ENCODE assay signal across 8 cellular contexts in genomic region chr11:57761301-57762234, GRCh38. TPM values are rescaled to one million over a fixed set of nuclear protein-coding genes. Genes with fewer than 3 reads are reported as not detected.
DNase-seq lines count a peak whose midpoint lies in the region; ATAC-seq, FAIRE-seq and TF ChIP-seq lines count a peak whose summit lies in the region.

CTNND1 (plus strand) TSS chr11:57761802; CDS start chr11:57791479, 29,677 bp downstream.

- in situ Hi-C loops in endometrial microvascular endothelial cells (cut with HindIII; ENCODE audit: inconsistent ontology term, low pct_unique_long_range_greater_than_20kb, low sequenced_read_pairs): no loop called here

- DNase-seq in SK-N-SH (peak; percentile 91), lower lobe of right lung (peak; percentile 83), activated gamma-delta T cell (lab: John Stamatoyannopoulos, UW) (no peak)

- H3K4me1 ChIP-seq in HUES64 (ENCODE audit: insufficient read depth, low read length) (peaks cover 15% of the 10 kb centered on the region), SK-N-SH (ENCODE audit: control insufficient read depth in 1 of 2, insufficient read depth in 2 of 2, low read depth in 1 of 2, low read length in 1 of 2) (peaks cover 5 to 17% of the 10 kb centered on the region in 2 experiments; a peak in 3 of 4 replicates), lower lobe of right lung (peaks cover 32% of the 10 kb centered on the region)

- H3K27ac ChIP-seq in HUES64 (ENCODE audit: low read depth, low read length) (peak within 1 kb of the TSS; percentile 95), SK-N-SH (ENCODE audit: low read depth in 2 of 2, low read length in 1 of 2) (peak within 1 kb of the TSS; percentile 96 to 97), lower lobe of right lung (peak within 1 kb of the TSS; percentile 87)

- WGBS in HUES64: 8% methylated on average over 10 of the region's 13 CpGs
- 2% methylated on average over 13 of the region's 13 CpGs for WGBS in SK-N-SH (ENCODE audit: low lambda C conversion rate)

- H3K36me3 ChIP-seq in HUES64 (ENCODE audit: insufficient read depth, low read length): no peaks in the 10 kb centered on the region
- peaks cover 0 to 3% of the 10 kb centered on the region in 2 experiments for H3K36me3 ChIP-seq in SK-N-SH (replicated peaks in 1 of 2; ENCODE audit: control insufficient read depth in 1 of 2, insufficient read depth in 2 of 2, low read length in 1 of 2)
- no peaks in the 10 kb centered on the region for H3K36me3 ChIP-seq in lower lobe of right lung

- H3K9ac ChIP-seq in HUES64 (ENCODE audit: low read depth, low read length) (peak within 1 kb of the TSS; percentile 97), SK-N-SH (peak within 1 kb of the TSS; percentile 95)

- no peak for TF ChIP-seq RAD21 in SK-N-SH (IDR thresholded peaks at IDR 0.05; ENCODE audit: low read length)

- H3K4me3 ChIP-seq in HUES64 (ENCODE audit: low read length) (peak within 1 kb of the TSS; percentile 95), SK-N-SH (ENCODE audit: low read depth in 2 of 2, low read length in 1 of 2) (peak within 1 kb of the TSS; percentile 63 to 73), lower lobe of right lung (peak within 1 kb of the TSS; percentile 63)

- H3K9me2 ChIP-seq in SK-N-SH: no peaks in the 10 kb centered on the region

- TF ChIP-seq EP300 in SK-N-SH (IDR thresholded peaks at IDR 0.05; ENCODE audit: borderline replicate concordance in 1 of 2, low read depth in 1 of 2, low read length in 1 of 2): no peak

- intact Hi-C loops in lower lobe of right lung (cut with DNase I): loop anchor here (5.0 kb wide), 1 partner anchor 41 kb away; no protein-coding TSS in a partner anchor

- peaks cover 49% of the 10 kb centered on the region for H3K79me2 ChIP-seq in SK-N-SH (ENCODE audit: insufficient read depth)

- POLR2A ChIA-PET in SK-N-SH (lab: Yijun Ruan, JAX): interaction anchor here (0.6 to 2.9 kb wide), 6 partner anchors 10 to 39 kb away, joined by 3 to 17 read pairs (median 6); partner anchors contain the start of genes BTBD18 and SELENOH

- no peaks in the 10 kb centered on the region for H3K27me3 ChIP-seq in HUES64 (ENCODE audit: insufficient read depth, low read length)
- H3K27me3 ChIP-seq in SK-N-SH (ENCODE audit: insufficient read depth): no peaks in the 10 kb centered on the region
- no peaks in the 10 kb centered on the region for H3K27me3 ChIP-seq in lower lobe of right lung (ENCODE audit: low read depth)

- peak; percentile 98 for ATAC-seq in GM21529 (IDR thresholded peaks at IDR 0.05; ENCODE audit: unreplicated experiment)
- ATAC-seq in lower lobe of right lung: peak; percentile 99

- TF ChIP-seq CTCF in SK-N-SH (IDR thresholded peaks at IDR 0.05): no peak
- TF ChIP-seq CTCF in lower lobe of right lung (IDR thresholded peaks at IDR 0.05): no peak
- TF ChIP-seq CTCF in subcutaneous adipose tissue (IDR thresholded peaks at IDR 0.05; ENCODE audit: low read depth): no peak

- H3F3A ChIP-seq in SK-N-SH (replicated peaks; ENCODE audit: insufficient read depth): peaks cover 5% of the 10 kb centered on the region

- H3K9me3 ChIP-seq in HUES64 (ENCODE audit: insufficient read depth, low read depth, low read length) (no peaks in the 10 kb centered on the region), SK-N-SH (no peaks in the 10 kb centered on the region), lower lobe of right lung (no peaks in the 10 kb centered on the region)

- CTCF ChIA-PET in SK-N-SH (lab: Yijun Ruan, JAX): interaction anchor here (0.8 to 10.0 kb wide), 9 partner anchors 9 to 303 kb away, joined by 3 to 116 read pairs (median 4); partner anchors contain the start of genes BTBD18 and SELENOH

- peaks cover 32% of the 10 kb centered on the region for H4K20me1 ChIP-seq in SK-N-SH (ENCODE audit: insufficient read depth)

- H3K4me2 ChIP-seq in SK-N-SH: peak within 1 kb of the TSS; percentile 86

- H2AFZ ChIP-seq in SK-N-SH (ENCODE audit: low read depth): peak within 1 kb of the TSS; percentile 99

- peak; percentile 99 for FAIRE-seq in G401.6 (lab: Jason Lieb, UNC)

TF ChIP-seq in SK-N-SH, 30 proteins besides CTCF, POLR2A, EP300 and RAD21 (continues in another document):
- TF ChIP-seq FOSL2 (IDR thresholded peaks at IDR 0.05; ENCODE audit: borderline replicate concordance, low read depth) (no peak), EZH2phosphoT487 (IDR thresholded peaks at IDR 0.05; ENCODE audit: borderline replicate concordance, low read depth) (no peak), YY1 (IDR thresholded peaks at IDR 0.05; ENCODE audit: low read depth) (peak; percentile 84; the same call in 1 of the 2 replicates), MAX (IDR thresholded peaks at IDR 0.05; ENCODE audit: low read depth) (peak; percentile 70; the same call in 1 of the 2 replicates), NFIC (IDR thresholded peaks at IDR 0.05; ENCODE audit: borderline replicate concordance) (peak; percentile 46; the same call in 1 of the 2 replicates), TAF1 (IDR thresholded peaks at IDR 0.05; ENCODE audit: borderline replicate concordance, low read depth, low read length) (peak; percentile 90; the same call in 1 of the 2 replicates), SMC3 (IDR thresholded peaks at IDR 0.05; ENCODE audit: low read depth, low read length) (no peak), JUND (IDR thresholded peaks at IDR 0.05) (0 out of 2 replicates have a peak, but pooled peaks have one; percentile 1), CHD2 (IDR thresholded peaks at IDR 0.05; ENCODE audit: low read length, partially characterized antibody) (peak; percentile 92), RCOR1 (IDR thresholded peaks at IDR 0.05; ENCODE audit: low read length) (no peak), ELF1 (IDR thresholded peaks at IDR 0.05) (peak; percentile 47; the same call in 1 of the 2 replicates), TEAD4 (IDR thresholded peaks at IDR 0.05; ENCODE audit: borderline replicate concordance, insufficient read depth) (0 out of 2 replicates have a peak, but pooled peaks have one; percentile 25), POLR2AphosphoS5 (IDR thresholded peaks at IDR 0.05; ENCODE audit: low read depth, low read length) (peak; percentile 97), MEF2A (IDR thresholded peaks at IDR 0.05; ENCODE audit: borderline replicate concordance, low read depth) (no peak), GATA2 (CRISPR knock-in tag; IDR thresholded peaks at IDR 0.05) (no peak), PBX3 (IDR thresholded peaks at IDR 0.05) (peak; percentile 6; the same call in 1 of the 2 replicates), FOXM1 (IDR thresholded peaks at IDR 0.05; ENCODE audit: low read depth) (no peak), NRF1 (IDR thresholded peaks at IDR 0.05; ENCODE audit: low read depth, low read length) (no peak), MXI1 (IDR thresholded peaks at IDR 0.05; ENCODE audit: low read depth, low read length) (peak; percentile 75), ZBTB33 (IDR thresholded peaks at IDR 0.05; ENCODE audit: borderline replicate concordance, low read depth) (no peak)

RNA-seq across cellular contexts. Expression of gene CTNND1, which starts in this region (rescaled TPM):
- 81.3 TPM for polyA plus RNA-seq in HUES64 (2013, experiment 1 of 2)
- 89.6 TPM for polyA plus RNA-seq in HUES64 (2013, experiment 2 of 2)
- 39.4 and 49.4 TPM in 2 replicates for polyA plus RNA-seq in SK-N-SH (2012; rRNA removed)
- 38.3 and 40.5 TPM in 2 replicates for polyA plus RNA-seq in SK-N-SH (2012; cell fraction: cytosol; rRNA removed)
- 59.2 and 69.5 TPM in 2 replicates for polyA plus RNA-seq in SK-N-SH (2012; cell fraction: nucleus; rRNA removed)
- total RNA-seq in endometrial microvascular endothelial cells (ENCODE audit: inconsistent ontology term) (158 TPM), lower lobe of right lung (226 TPM), subcutaneous adipose tissue (100 to 1,000 TPM in 2 of 4 donors, 10 to 100 TPM in 2; 75.6 to 134 (median 93.3) TPM)
